15 cellular contexts compared by ENCODE assay signal in the genomic region with DNA sequence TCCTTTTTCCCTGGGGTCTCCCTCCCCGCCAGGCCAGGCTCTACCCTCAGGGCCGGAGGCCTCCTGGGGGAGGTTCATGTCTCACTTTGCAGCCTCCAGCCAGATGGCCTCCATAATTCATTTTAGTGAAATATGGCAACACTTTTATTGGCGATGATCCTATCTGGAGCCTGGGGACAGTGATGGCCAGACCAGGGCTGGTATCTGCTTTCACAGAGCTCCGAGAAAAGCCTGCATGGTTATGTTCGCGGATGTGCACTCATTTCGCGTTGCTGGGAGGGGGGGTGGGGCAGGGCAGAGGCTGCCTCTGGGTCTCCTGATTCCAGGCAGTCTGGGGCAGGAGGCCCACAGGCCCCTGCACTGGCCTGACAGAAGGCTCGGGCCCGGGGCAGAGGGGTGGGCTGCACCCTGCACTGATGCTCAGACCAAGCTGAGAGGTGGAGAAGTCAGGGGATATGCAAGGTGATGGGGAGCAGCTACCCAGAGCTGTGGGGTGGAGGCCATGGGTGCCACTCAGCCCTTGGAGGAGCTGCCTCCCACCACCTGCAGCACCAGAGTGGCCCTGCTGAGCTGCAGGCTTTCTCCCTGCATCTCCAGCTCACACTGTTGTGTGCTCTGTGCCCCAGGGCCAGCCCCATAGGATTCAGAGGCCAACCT.
"Had no signal": no experiment of that assay in that cellular context is flagged by ENCODE, and none has a peak within 500 bp of the region (broad histone marks: within the 10 kb centered on the region; RNA-seq: fewer than 3 reads in every experiment).

No MANE protein-coding gene starts in this region.

- H3K4me1 ChIP-seq: foreskin keratinocyte, left lung, suprapubic skin, transverse colon, uterus had no signal

- H3K9me3 ChIP-seq: left lung, suprapubic skin, transverse colon, uterus had no signal

- H3K27me3 ChIP-seq: foreskin keratinocyte, left lung, suprapubic skin, transverse colon, uterus had no signal

- DNase-seq: activated CD4-positive, alpha-beta T cell treated with anti-CD3 and anti-CD28 coated beads for 36 hours; activated CD4-positive, alpha-beta T cell treated with anti-CD3 and anti-CD28 coated beads, Interleukin-2, amount 50 U/mL, for 48 hours; activated gamma-delta T cell; amniotic stem cell; effector memory CD8-positive, alpha-beta T cell; foreskin keratinocyte; glutamatergic neuron; hypothalamus; midbrain; occipital lobe; transverse colon had no signal

- H3K27ac ChIP-seq: foreskin keratinocyte, left lung, suprapubic skin, transverse colon, uterus had no signal

- H3K4me3 ChIP-seq: left lung, suprapubic skin, transverse colon, uterus had no signal

- H3K36me3 ChIP-seq: left lung, suprapubic skin, transverse colon, uterus had no signal

- ATAC-seq: activated CD4-positive, alpha-beta T cell treated with anti-CD3 and anti-CD28 coated beads for 36 hours; activated naive CD4-positive, alpha-beta T cell treated with anti-CD3 and anti-CD28 coated beads, Interleukin-2, amount 50 U/mL, for 72 hours; effector memory CD8-positive, alpha-beta T cell; foreskin keratinocyte; left lung had no signal
